In genomic region chr5:175281257-175281656, GRCh38 we compare ENCODE assay signal across 8 cellular contexts.
"Had no signal": no experiment of that assay in that cellular context is flagged by ENCODE, and none has a peak within 500 bp of the region (broad histone marks: within the 10 kb centered on the region; RNA-seq: fewer than 3 reads in every experiment).

No MANE protein-coding gene starts in this region.

- FAIRE-seq: H1, H54 had no signal

- H3K9me3 Mint-ChIP-seq: GM23338, H9 had no signal

- ATAC-seq: GM23338 had no signal

- H3K27ac Mint-ChIP-seq: GM23338, H9 had no signal

- H3K27ac ChIP-seq: HL-60 had no signal

- H3K4me1 Mint-ChIP-seq: GM23338, H9 had no signal

- H3K4me3 ChIP-seq: GM23338 had no signal

- H2AFZ ChIP-seq: GM23338 had no signal

- H3K4me3 Mint-ChIP-seq: GM23338, H9 had no signal

- H3K4me2 ChIP-seq: GM23338 had no signal

- DNase-seq: H9, HCEC 1CT, IMR-90, KBM-7 had no signal
